ENCODE assay signal across 9 cellular contexts in the genomic region with DNA sequence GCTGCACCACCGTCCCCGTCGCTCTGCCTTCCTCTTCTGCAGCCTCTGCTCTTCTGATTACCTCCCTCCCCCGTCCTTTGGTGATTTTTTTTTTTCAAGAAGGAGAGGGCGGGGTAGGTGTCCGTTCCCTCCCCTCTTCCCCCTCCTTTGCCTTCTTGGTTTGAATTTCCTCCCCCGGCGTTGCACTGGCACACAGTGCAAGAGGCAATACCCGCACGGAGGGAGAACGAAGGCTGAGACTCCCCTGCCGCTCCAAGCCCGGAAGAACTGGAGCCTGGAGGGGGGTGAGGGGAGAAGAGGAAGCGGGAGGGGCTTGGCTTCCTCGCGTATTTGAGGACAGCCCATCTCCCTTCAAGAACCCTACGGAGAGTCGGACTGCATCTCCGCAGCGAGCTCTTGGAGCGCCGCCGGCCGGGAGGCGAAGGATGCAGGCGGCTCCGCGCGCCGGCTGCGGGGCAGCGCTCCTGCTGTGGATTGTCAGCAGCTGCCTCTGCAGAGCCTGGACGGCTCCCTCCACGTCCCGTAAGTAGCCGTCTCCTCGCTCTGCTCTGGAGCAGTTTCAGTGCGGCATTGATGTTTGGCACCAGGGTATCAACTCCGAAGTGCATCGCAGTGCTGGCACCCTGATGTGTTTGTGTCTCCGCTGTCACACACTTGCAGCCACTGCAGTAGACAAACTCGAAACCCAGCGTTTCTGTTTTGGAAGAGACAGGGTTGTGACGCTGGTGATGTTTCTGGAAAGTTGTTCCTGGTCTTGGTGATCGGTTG. TPM values are rescaled to one million over a fixed set of nuclear protein-coding genes. Genes with fewer than 3 reads are reported as not detected.
DNase-seq lines count a peak whose midpoint lies in the region; ATAC-seq and TF ChIP-seq lines count a peak whose summit lies in the region.
"Had no signal": no experiment of that assay in that cellular context is flagged by ENCODE, and none has a peak within 500 bp of the region (broad histone marks: within the 10 kb centered on the region; RNA-seq: fewer than 3 reads in every experiment).

Gene CNTNAP2, plus strand, starts transcription at position 350 of the 768 bp plus-strand sequence. Its CDS starts 76 bp downstream, at position 426.

- peak; percentile 8 for TF ChIP-seq CTCF in choroid plexus epithelial cell (conservative IDR thresholded peaks at IDR 0.05; ENCODE audit: low read depth, low read length)
- TF ChIP-seq CTCF in thoracic aorta (IDR thresholded peaks at IDR 0.05): no peak

- H3K4me1 ChIP-seq in thoracic aorta (ENCODE audit: control insufficient read depth in 1 of 2, low read depth in 2 of 2): peaks cover 7 to 12% of the 10 kb centered on the region in 2 donors

- H3K9me3 ChIP-seq in thoracic aorta: no peaks in the 10 kb centered on the region

- H3K4me3 ChIP-seq in choroid plexus epithelial cell (ENCODE audit: low read depth, low read length) (peak within 1 kb of the TSS; percentile 71), thoracic aorta (peak within 1 kb of the TSS; percentile 68)

- H3K36me3 ChIP-seq in thoracic aorta: no peaks in the 10 kb centered on the region

- H3K27me3 ChIP-seq in layer of hippocampus (ENCODE audit: control insufficient read depth, insufficient read depth, low read length) (no peaks in the 10 kb centered on the region), thoracic aorta (replicated peaks; ENCODE audit: insufficient read depth) (no peaks in the 10 kb centered on the region)

- H3K27ac ChIP-seq in layer of hippocampus (ENCODE audit: low read depth, low read length) (peak within 1 kb of the TSS; percentile 30), thoracic aorta (no peak within 1 kb of the TSS)

- ATAC-seq in thoracic aorta (ENCODE audit: insufficient number of reproducible peaks, low FRiP score, low read depth): no peak
- no peak for ATAC-seq in HG03025 (IDR thresholded peaks at IDR 0.05; ENCODE audit: low FRiP score, unreplicated experiment)
- no peak for ATAC-seq in GM18867 (IDR thresholded peaks at IDR 0.05; ENCODE audit: unreplicated experiment)

- peak; percentile 1 for DNase-seq in stimulated activated CD4-positive, alpha-beta T cell treated with anti-CD3 and anti-CD28 coated beads, Interleukin-1b, Interleukin-23, amount 100 ng/mL, for 48 hours
- DNase-seq in stimulated activated CD4-positive, alpha-beta T cell treated with anti-CD3 and anti-CD28 coated beads, Interleukin-12 subunit alpha, Interleukin-12 subunit beta, amount 100 ng/mL, for 4 hours: no peak
- peak; percentile 57 for DNase-seq in NCI-H748 treated with DMSO at 0.1 percent for 48 hours (lab: John Stamatoyannopoulos, UW)
- peak; percentile 85 for DNase-seq in choroid plexus epithelial cell (ENCODE audit: low read depth)
- DNase-seq in thoracic aorta (ENCODE audit: low spot score): no peak

RNA-seq across cellular contexts. Expression of gene CNTNAP2, which starts in this region (rescaled TPM):
- total RNA-seq in thoracic aorta: not detected
- total RNA-seq: subcutaneous adipose tissue had no signal

Comparison
In these comparisons a context has a peak if more than half of its experiments do, and no peak if none do; other contexts are left out.
1. DNase-seq: peak in stimulated activated CD4-positive, alpha-beta T cell treated with anti-CD3 and anti-CD28 coated beads, Interleukin-1b, Interleukin-23, amount 100 ng/mL, for 48 hours (single experiment), NCI-H748 treated with DMSO at 0.1 percent for 48 hours (single experiment) and choroid plexus epithelial cell (single experiment); none in stimulated activated CD4-positive, alpha-beta T cell treated with anti-CD3 and anti-CD28 coated beads, Interleukin-12 subunit alpha, Interleukin-12 subunit beta, amount 100 ng/mL, for 4 hours (single experiment) and thoracic aorta (single experiment).